In genomic region chr9:2271426-2271825, GRCh38 we compare ENCODE assay signal across 9 cellular contexts.
A peak's percentile ranks its signal among the peaks of the same experiment; 100 is the strongest.
DNase-seq lines count a peak whose midpoint lies in the region; ATAC-seq and TF ChIP-seq lines count a peak whose summit lies in the region.
"Had no signal": no experiment of that assay in that cellular context is flagged by ENCODE, and none has a peak within 500 bp of the region (broad histone marks: within the 10 kb centered on the region; RNA-seq: fewer than 3 reads in every experiment).

No MANE protein-coding gene starts in this region.

- H3K4me3 Mint-ChIP-seq in osteocyte (ENCODE audit: unreplicated experiment), result no peak overlapping the region

- no peaks in the 10 kb centered on the region for H3K4me1 Mint-ChIP-seq in osteocyte (ENCODE audit: unreplicated experiment)

- peak; percentile 17 for DNase-seq in DMS 273 (lab: John Stamatoyannopoulos, UW; ENCODE audit: unreplicated experiment)
- no peak for DNase-seq in DMS 273 treated with DMSO at 0.1 percent for 48 hours (lab: John Stamatoyannopoulos, UW)
- peak; percentile 17 for DNase-seq in NCI-H2029 treated with DMSO at 0.1 percent for 48 hours (lab: John Stamatoyannopoulos, UW)
- no peak for DNase-seq in vagina (ENCODE audit: extremely low spot score in 2 of 2)
- DNase-seq in osteocyte (ENCODE audit: extremely low spot score, unreplicated experiment), result no peak
- no peak for DNase-seq in inferior parietal cortex (ENCODE audit: extremely low spot score)

- ATAC-seq in GM21723 (IDR thresholded peaks at IDR 0.05; ENCODE audit: unreplicated experiment), result peak; percentile 89
- ATAC-seq in esophagus mucosa, result peak; percentile 84

- H3K27me3 Mint-ChIP-seq in osteocyte (ENCODE audit: unreplicated experiment), result peaks cover 17% of the 10 kb centered on the region

- intact Hi-C loops in vagina (cut with DNase I), result no loop called here

- no peaks in the 10 kb centered on the region for H3K36me3 ChIP-seq in vagina

- no peak overlapping the region for H3K4me3 ChIP-seq in vagina

- no peak overlapping the region for H3K27ac Mint-ChIP-seq in osteocyte (ENCODE audit: unreplicated experiment)

- no peaks in the 10 kb centered on the region for H3K9me3 Mint-ChIP-seq in osteocyte (ENCODE audit: unreplicated experiment)

- no peaks in the 10 kb centered on the region for H3K27me3 ChIP-seq in vagina

- no peak overlapping the region for H3K27ac ChIP-seq in vagina
- H3K27ac ChIP-seq: 22Rv1 had no signal

- TF ChIP-seq CTCF in vagina (IDR thresholded peaks at IDR 0.05) (no peak), osteocyte (IDR thresholded peaks at IDR 0.05) (no peak)

- H3K36me3 Mint-ChIP-seq in osteocyte (ENCODE audit: unreplicated experiment), result no peaks in the 10 kb centered on the region

- peaks cover 9% of the 10 kb centered on the region for H3K4me1 ChIP-seq in vagina

- no peaks in the 10 kb centered on the region for H3K9me3 ChIP-seq in vagina

- TF ChIP-seq POLR2A in vagina (IDR thresholded peaks at IDR 0.05), result no peak

Comparison
In these comparisons a context has a peak if more than half of its experiments do, and no peak if none do; other contexts are left out.
1. DNase-seq: peak in DMS 273 (single experiment) and NCI-H2029 treated with DMSO at 0.1 percent for 48 hours (single experiment); none in DMS 273 treated with DMSO at 0.1 percent for 48 hours (single experiment), vagina (0 of 2), osteocyte (single experiment) and inferior parietal cortex (single experiment).